ENCODE assay signal across 8 cellular contexts in genomic region chr11:85647604-85648299, GRCh38. TPM values are rescaled to one million over a fixed set of nuclear protein-coding genes. Genes with fewer than 3 reads are reported as not detected.
DNase-seq lines count a peak whose midpoint lies in the region; ATAC-seq and TF ChIP-seq lines count a peak whose summit lies in the region.

TMEM126A (plus strand) TSS chr11:85647967; CDS start chr11:85650256, 2,289 bp downstream.

- H3K4me2 ChIP-seq in KMS-11 = peak within 1 kb of the TSS; percentile 84

- TF ChIP-seq CTCF in KMS-11 (conservative IDR thresholded peaks at IDR 0.05; ENCODE audit: low read depth, low read length) (no peak), Peyer's patch (IDR thresholded peaks at IDR 0.05) (no peak)

- H2AFZ ChIP-seq in KMS-11 (ENCODE audit: low read depth) = peak within 1 kb of the TSS; percentile 65

- H3K79me2 ChIP-seq in KMS-11 (ENCODE audit: insufficient read depth, low read depth) = peaks cover 23% of the 10 kb centered on the region

- peak; percentile 99 for ATAC-seq in GM21786 (IDR thresholded peaks at IDR 0.05; ENCODE audit: unreplicated experiment)

- H3K4me3 ChIP-seq in KMS-11 (IDR thresholded peaks at IDR 0.05; ENCODE audit: insufficient read depth, low read depth, low read length) (no peak within 1 kb of the TSS), Peyer's patch (peak within 1 kb of the TSS; percentile 62 to 79 (median 68)), esophagus (ENCODE audit: low read depth in 1 of 2, low read length in 2 of 2) (peak within 1 kb of the TSS; percentile 64 to 71), mucosa of rectum (ENCODE audit: low read length in 2 of 2) (peak within 1 kb of the TSS; percentile 89 to 94)

- H4K20me1 ChIP-seq in KMS-11 (ENCODE audit: insufficient read depth) = no peaks in the 10 kb centered on the region

- H3K4me1 ChIP-seq in KMS-11 (ENCODE audit: low read depth, poor library complexity, severe bottlenecking) (peaks cover 29% of the 10 kb centered on the region), Peyer's patch (peaks cover 0 to 28% (median 2%) of the 10 kb centered on the region in 4 donors), esophagus (ENCODE audit: control insufficient read depth in 2 of 2, insufficient read depth in 2 of 2, low read length in 1 of 2) (no peaks in the 10 kb centered on the region), mucosa of rectum (ENCODE audit: control insufficient read depth in 2 of 2, insufficient read depth in 2 of 2, low read length in 2 of 2) (peaks cover 5 to 15% of the 10 kb centered on the region in 2 donors)

- peak; percentile 65 to 84 for TF ChIP-seq POLR2A in Peyer's patch (IDR thresholded peaks at IDR 0.05)

- H3K27ac ChIP-seq in KMS-11 (peak within 1 kb of the TSS; percentile 66), Peyer's patch (peak within 1 kb of the TSS; percentile 76 to 88 (median 80)), esophagus (ENCODE audit: low read depth in 2 of 2, low read length in 1 of 2) (peak within 1 kb of the TSS; percentile 70 to 94), mucosa of rectum (ENCODE audit: low read depth in 2 of 2, low read length in 2 of 2) (peak within 1 kb of the TSS; percentile 72 to 82)

- no peaks in the 10 kb centered on the region for H3K27me3 ChIP-seq in KMS-11 (ENCODE audit: insufficient read depth, low read depth)
- no peaks in the 10 kb centered on the region for H3K27me3 ChIP-seq in Peyer's patch
- H3K27me3 ChIP-seq in esophagus (ENCODE audit: control insufficient read depth in 1 of 2, insufficient read depth in 2 of 2, low read length in 2 of 2) = peaks cover 0 to 4% of the 10 kb centered on the region in 2 donors
- no peaks in the 10 kb centered on the region for H3K27me3 ChIP-seq in mucosa of rectum (ENCODE audit: control insufficient read depth in 2 of 2, insufficient read depth in 2 of 2, low read length in 2 of 2)

- no peaks in the 10 kb centered on the region for H3K9me3 ChIP-seq in Peyer's patch
- no peaks in the 10 kb centered on the region for H3K9me3 ChIP-seq in esophagus (ENCODE audit: control insufficient read depth in 2 of 2, insufficient read depth in 1 of 2, low read depth in 1 of 2, low read length in 1 of 2)
- no peaks in the 10 kb centered on the region for H3K9me3 ChIP-seq in mucosa of rectum (ENCODE audit: control insufficient read depth in 2 of 2, low read length in 2 of 2)

- WGBS in esophagus, 2 donors = 0 to 1% methylated on average over 33 of the region's 33 CpGs

- DNase-seq in DMS53 treated with DMSO at 0.1 percent for 48 hours (lab: John Stamatoyannopoulos, UW; ENCODE audit: unreplicated experiment) = peak; percentile 98
- peak; percentile 87 to 96 (median 95) for DNase-seq in Peyer's patch
- DNase-seq in activated T-cell treated with anti-CD3 and anti-CD28 coated beads, Interleukin-2, amount 50 U/mL, for 48 hours = peak; percentile 94
- DNase-seq in stimulated activated CD8-positive, alpha-beta memory T cell treated with anti-CD3 and anti-CD28 coated beads, Interleukin-4, amount 100 ng/mL, for 48 hours = peak; percentile 95

- H3K9ac ChIP-seq in KMS-11 (peak within 1 kb of the TSS; percentile 61), mucosa of rectum (ENCODE audit: low read depth in 1 of 2, low read length in 2 of 2) (peak within 1 kb of the TSS; percentile 66 to 79)

- H3K36me3 ChIP-seq in KMS-11 (ENCODE audit: insufficient read depth) (no peaks in the 10 kb centered on the region), Peyer's patch (peaks cover 0 to 5% (median 0%) of the 10 kb centered on the region in 3 donors), esophagus (ENCODE audit: control insufficient read depth in 2 of 2, insufficient read depth in 2 of 2, low read length in 1 of 2) (no peaks in the 10 kb centered on the region), mucosa of rectum (ENCODE audit: control insufficient read depth in 2 of 2, insufficient read depth in 2 of 2, low read length in 2 of 2) (no peaks in the 10 kb centered on the region)

RNA-seq across cellular contexts. Expression of gene TMEM126A, which starts in this region (rescaled TPM):
- total RNA-seq in Peyer's patch = 10 to 100 TPM in 3 of 4 donors, not detected in 1; 10.3 to 21.7 (median 13.8) TPM
- 10 to 100 TPM; 33.3 to 45.6 TPM for polyA plus RNA-seq in esophagus
